Comparison of ENCODE assay signal across 1 cellular context in genomic region chr9:79664375-79664825, GRCh38.
TF ChIP-seq lines count a peak whose summit lies in the region.

No MANE protein-coding gene starts in this region.

TF ChIP-seq in WTC11, 78 proteins besides CTCF, POLR2A, EP300 and RAD21 (continued from another document):
- TF ChIP-seq STAT6 (CRISPR knock-in tag; conservative IDR thresholded peaks at IDR 0.05; ENCODE audit: low read depth) (no peak), CBFB (CRISPR knock-in tag; IDR thresholded peaks at IDR 0.05; ENCODE audit: low read depth) (no peak), GTF2I (CRISPR knock-in tag; conservative IDR thresholded peaks at IDR 0.05) (no peak), ZNF423 (CRISPR knock-in tag; IDR thresholded peaks at IDR 0.05) (no peak), AFF4 (CRISPR knock-in tag; IDR thresholded peaks at IDR 0.05; ENCODE audit: borderline replicate concordance) (no peak), E2F5 (CRISPR knock-in tag; IDR thresholded peaks at IDR 0.05) (no peak)
